8 cellular contexts compared by ENCODE assay signal in the genomic region with DNA sequence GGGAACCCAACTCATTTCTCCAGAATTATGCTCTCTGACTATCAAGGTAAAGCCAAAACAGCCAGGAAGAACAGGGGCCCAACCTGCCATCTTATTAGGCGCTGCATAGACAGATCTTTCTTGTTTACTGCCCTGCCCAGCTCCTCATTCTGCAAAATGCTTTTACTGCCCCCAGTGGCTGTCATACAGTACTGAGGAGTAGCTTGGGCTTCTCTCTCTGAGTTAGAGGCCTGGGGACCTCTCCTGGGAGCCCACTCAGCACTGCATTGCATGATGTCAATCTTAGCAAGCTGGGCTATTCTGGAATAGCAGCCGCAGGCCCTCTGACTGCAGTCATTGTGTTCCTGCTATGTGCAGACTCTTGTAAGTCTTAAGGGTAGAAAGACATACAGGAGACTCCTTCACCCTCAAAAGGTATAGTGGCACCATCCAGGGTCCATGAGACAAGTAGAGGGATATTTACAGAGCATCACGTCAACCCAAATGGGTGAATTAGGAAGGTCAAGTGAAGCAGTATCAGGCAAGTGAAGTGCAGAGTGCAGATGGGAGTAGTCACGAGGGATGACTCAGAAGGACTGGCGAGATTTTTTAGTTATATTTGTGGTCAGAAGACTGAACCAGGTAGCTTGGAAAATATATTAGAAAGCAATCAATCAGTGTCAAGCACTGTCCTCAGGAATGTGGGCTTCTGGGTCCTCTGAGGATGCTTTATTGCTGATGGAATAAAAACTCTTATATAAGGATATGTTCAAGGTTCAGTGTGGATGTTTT.
DNase-seq lines count a peak whose midpoint lies in the region; TF ChIP-seq lines count a peak whose summit lies in the region.

No MANE protein-coding gene starts in this region.

- H3K4me3 Mint-ChIP-seq in HFFc6 = no peak overlapping the region

- H3K27ac Mint-ChIP-seq in HFFc6 = no peak overlapping the region

- peaks cover 2% of the 10 kb centered on the region for H3K27me3 Mint-ChIP-seq in HFFc6 (ENCODE audit: insufficient read depth)

- TF ChIP-seq CTCF in GM06990 (IDR thresholded peaks at IDR 0.05; ENCODE audit: insufficient read depth, low read length, poor library complexity, severe bottlenecking) = peak; percentile 59
- TF ChIP-seq CTCF in HFFc6 (IDR thresholded peaks at IDR 0.05) = peak; percentile 48; the same call in 1 of the 2 replicates

- DNase-seq in GM06990 (ENCODE audit: extremely low read depth, insufficient read length) = no peak
- no peak for DNase-seq in HFFc6
- DNase-seq in RPMI8226 = peak; percentile 5
- peak; percentile 77 for DNase-seq in kidney glomerular epithelial cell (lab: John Stamatoyannopoulos, UW)
- no peak for DNase-seq in GDM1 (lab: John Stamatoyannopoulos, UW)
- no peak for DNase-seq in T-helper 9 cell
- DNase-seq in GM03348 (ENCODE audit: low spot score) = no peak
- no peak for DNase-seq in GM19238 (ENCODE audit: insufficient read length, low spot score)

- no peaks in the 10 kb centered on the region; the same call in 1 of the 2 replicates for H3K4me1 Mint-ChIP-seq in HFFc6 (ENCODE audit: low read depth)

- no peaks in the 10 kb centered on the region for H3K36me3 Mint-ChIP-seq in HFFc6 (ENCODE audit: low read depth)

- no peaks in the 10 kb centered on the region for H3K27me3 ChIP-seq in GM06990 (replicated peaks; ENCODE audit: control insufficient read depth, insufficient read depth, low read length)

- H3K36me3 ChIP-seq in GM06990 (ENCODE audit: control insufficient read depth, insufficient read depth, low read length) = no peaks in the 10 kb centered on the region

- H3K4me3 ChIP-seq in GM06990 (replicated peaks; ENCODE audit: low read depth, low read length) = no peak overlapping the region

- H3K9me3 Mint-ChIP-seq in HFFc6 = peaks cover 8% of the 10 kb centered on the region; the same call in 1 of the 2 replicates

Comparison
In these comparisons a context has a peak if more than half of its experiments do, and no peak if none do; other contexts are left out.
1. DNase-seq: peak in RPMI8226 (single experiment) and kidney glomerular epithelial cell (single experiment); none in GM06990 (single experiment), HFFc6 (single experiment), GDM1 (single experiment), T-helper 9 cell (single experiment), GM03348 (single experiment) and GM19238 (single experiment).